ENCODE assay signal across 8 cellular contexts in the genomic region with DNA sequence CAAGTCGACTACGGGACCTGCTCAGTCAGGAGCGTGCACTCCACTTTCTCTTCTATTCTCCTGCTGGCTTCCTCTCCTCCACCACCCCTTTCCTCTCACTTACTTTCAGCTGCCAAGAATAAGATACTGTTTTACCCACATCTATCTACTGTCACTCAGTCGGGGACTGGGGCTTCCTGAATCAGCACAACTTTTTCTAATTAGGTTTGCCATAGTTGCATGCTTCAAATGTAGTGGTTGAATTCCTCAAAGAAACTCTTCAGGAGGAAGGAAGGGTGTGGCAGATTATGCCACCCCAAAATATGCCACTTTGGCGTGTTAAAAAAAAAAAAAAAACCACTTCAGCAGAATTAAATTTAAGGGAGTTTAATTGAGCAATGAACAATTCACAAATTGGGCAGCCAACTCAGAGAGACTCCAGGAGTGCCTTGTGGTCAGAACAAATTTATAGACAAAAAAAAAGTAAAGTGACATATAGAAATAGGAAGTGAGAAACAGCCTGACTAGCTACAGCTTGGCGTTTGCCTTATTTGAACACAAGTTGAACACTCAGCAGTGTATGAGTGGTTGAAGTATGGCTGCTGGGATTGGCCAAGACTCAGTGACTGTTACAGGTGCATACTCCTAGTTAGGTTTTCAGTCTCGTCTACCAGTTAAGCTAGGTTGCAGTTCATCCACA. TPM values are rescaled to one million over a fixed set of nuclear protein-coding genes. Genes with fewer than 3 reads are reported as not detected.
DNase-seq lines count a peak whose midpoint lies in the region; ATAC-seq and TF ChIP-seq lines count a peak whose summit lies in the region.

No MANE protein-coding gene starts in this region.

- WGBS in SK-N-SH (ENCODE audit: low lambda C conversion rate) = 65% methylated on average over 7 of the region's 7 CpGs
- no CpG with 5 or more reads among the region's 7 CpGs for WGBS in mesendoderm (ENCODE audit: extremely low coverage, insufficient coverage, low lambda C conversion rate)

- no peak overlapping the region for H3K23ac ChIP-seq in mesendoderm (ENCODE audit: low read length)

- no peaks in the 10 kb centered on the region for H3F3A ChIP-seq in SK-N-SH (replicated peaks; ENCODE audit: insufficient read depth)

- no peak overlapping the region for H2AK5ac ChIP-seq in mesendoderm (ENCODE audit: low read length)

- H3K4me2 ChIP-seq in SK-N-SH (no peak overlapping the region), mesendoderm (ENCODE audit: low read length) (no peak overlapping the region)

- no peak overlapping the region for H3K4ac ChIP-seq in mesendoderm (ENCODE audit: low read depth, low read length)

- POLR2A ChIA-PET in SK-N-SH (lab: Yijun Ruan, JAX) (interaction anchor here (0.6 to 0.8 kb wide), 2 partner anchors 9 to 10 kb away, joined by 3 read pairs; no protein-coding TSS in a partner anchor), HEK293T (lab: Yijun Ruan, JAX) (no interaction called here)

- H3K4me3 ChIP-seq in SK-N-SH (ENCODE audit: low read depth in 2 of 2, low read length in 1 of 2) (no peak overlapping the region), mesendoderm (ENCODE audit: low read length) (no peak overlapping the region)

- H4K20me1 ChIP-seq in SK-N-SH (ENCODE audit: insufficient read depth) = no peaks in the 10 kb centered on the region

- H3K27me3 ChIP-seq in SK-N-SH (ENCODE audit: insufficient read depth) (no peaks in the 10 kb centered on the region), mesendoderm (ENCODE audit: insufficient read depth, low read length, poor library complexity) (no peaks in the 10 kb centered on the region)

- DNase-seq in activated T-cell treated with anti-CD3 and anti-CD28 coated beads, Interleukin-2, amount 50 U/mL, for 4 hours = no peak
- DNase-seq in activated T-cell treated with anti-CD3 and anti-CD28 coated beads, Interleukin-2, amount 50 U/mL, for 48 hours = no peak
- DNase-seq in SK-N-SH (no peak), DMS79 treated with DMSO at 0.1 percent for 48 hours (lab: John Stamatoyannopoulos, UW) (no peak), mesendoderm (no peak), HEK293T (ENCODE audit: extremely low spot score) (no peak)

- peak overlapping the region; percentile 4; the same call in 1 of the 2 replicates for H2AFZ ChIP-seq in SK-N-SH (ENCODE audit: low read depth)

- no peaks in the 10 kb centered on the region for H3K79me1 ChIP-seq in mesendoderm (ENCODE audit: low read length)

- H3K9ac ChIP-seq in SK-N-SH = no peak overlapping the region
- no peak overlapping the region for H3K9ac ChIP-seq in mesendoderm (ENCODE audit: low read length)

- CTCF ChIA-PET in SK-N-SH (lab: Yijun Ruan, JAX) = interaction anchor here (1.1 to 6.5 kb wide), 4 partner anchors 15 to 497 kb away, joined by 5 to 35 read pairs (median 7); no protein-coding TSS in a partner anchor
- CTCF ChIA-PET in HEK293T (lab: Yijun Ruan, JAX) = interaction anchor here (1.2 kb wide), 1 partner anchor 496 kb away, joined by 6 read pairs; no protein-coding TSS in a partner anchor

- H3K27ac ChIP-seq in SK-N-SH (ENCODE audit: low read depth in 2 of 2, low read length in 1 of 2) = peak overlapping the region in 1 of 2 experiments; percentile 57; a peak in 1 of 4 replicates
- H3K27ac ChIP-seq in mesendoderm (ENCODE audit: low read depth, low read length) = no peak overlapping the region

- TF ChIP-seq RAD21 in SK-N-SH (IDR thresholded peaks at IDR 0.05; ENCODE audit: low read length) = no peak

- H3K27ac Mint-ChIP-seq in stimulated activated memory B cell treated with anti-CD40 and anti-IgM and Interleukin-4, amounts not matched to agents 10 μg/mL and 1 μg/mL and 100 μg/mL, for 72 hours = peak overlapping the region; percentile 88

- H3K79me2 ChIP-seq in SK-N-SH (ENCODE audit: insufficient read depth) (no peaks in the 10 kb centered on the region), mesendoderm (ENCODE audit: control insufficient read depth, insufficient read depth, low read length) (no peaks in the 10 kb centered on the region)

- peak; percentile 44 to 50 for ATAC-seq in activated T-cell treated with anti-CD3 and anti-CD28 coated beads, Interleukin-2, amount 50 U/mL, for 4 hours
- peak; percentile 68 for ATAC-seq in HG03045 (IDR thresholded peaks at IDR 0.05; ENCODE audit: unreplicated experiment)
- ATAC-seq in stimulated activated memory B cell treated with anti-CD40 and anti-IgM and Interleukin-4, amounts not matched to agents 10 μg/mL and 1 μg/mL and 100 μg/mL, for 72 hours = peak; percentile 87

- TF ChIP-seq EP300 in SK-N-SH (IDR thresholded peaks at IDR 0.05; ENCODE audit: borderline replicate concordance in 1 of 2, low read depth in 1 of 2, low read length in 1 of 2) = no peak

- peaks cover 11% of the 10 kb centered on the region for H3K27me3 Mint-ChIP-seq in activated T-cell treated with anti-CD3 and anti-CD28 coated beads, Interleukin-2, amount 50 U/mL, for 4 hours (ENCODE audit: low read depth)
- H3K27me3 Mint-ChIP-seq in stimulated activated memory B cell treated with anti-CD40 and anti-IgM and Interleukin-4, amounts not matched to agents 10 μg/mL and 1 μg/mL and 100 μg/mL, for 72 hours = no peaks in the 10 kb centered on the region

- H2BK5ac ChIP-seq in mesendoderm (ENCODE audit: low read length) = no peak overlapping the region

- peaks cover 45% of the 10 kb centered on the region for H3K4me1 Mint-ChIP-seq in activated T-cell treated with anti-CD3 and anti-CD28 coated beads, Interleukin-2, amount 50 U/mL, for 4 hours (ENCODE audit: low read depth)
- H3K4me1 Mint-ChIP-seq in stimulated activated memory B cell treated with anti-CD40 and anti-IgM and Interleukin-4, amounts not matched to agents 10 μg/mL and 1 μg/mL and 100 μg/mL, for 72 hours = peaks cover 56% of the 10 kb centered on the region

- H3K36me3 ChIP-seq in SK-N-SH (replicated peaks in 1 of 2; ENCODE audit: control insufficient read depth in 1 of 2, insufficient read depth in 2 of 2, low read length in 1 of 2) (no peaks in the 10 kb centered on the region), mesendoderm (ENCODE audit: control insufficient read depth, insufficient read depth, low read length) (no peaks in the 10 kb centered on the region)

- H2BK15ac ChIP-seq in mesendoderm (replicated peaks; ENCODE audit: low read depth) = no peak overlapping the region

- no peaks in the 10 kb centered on the region for H3K9me3 Mint-ChIP-seq in activated T-cell treated with anti-CD3 and anti-CD28 coated beads, Interleukin-2, amount 50 U/mL, for 4 hours
- no peaks in the 10 kb centered on the region for H3K9me3 Mint-ChIP-seq in stimulated activated memory B cell treated with anti-CD40 and anti-IgM and Interleukin-4, amounts not matched to agents 10 μg/mL and 1 μg/mL and 100 μg/mL, for 72 hours

- H3K9me3 ChIP-seq in SK-N-SH = no peaks in the 10 kb centered on the region

- no peak overlapping the region for H2BK120ac ChIP-seq in mesendoderm (ENCODE audit: low read depth, low read length)

- H4K8ac ChIP-seq in mesendoderm (ENCODE audit: low read depth, low read length) = no peak overlapping the region

- TF ChIP-seq CTCF in SK-N-SH (IDR thresholded peaks at IDR 0.05) = no peak

- H3K4me3 Mint-ChIP-seq in activated T-cell treated with anti-CD3 and anti-CD28 coated beads, Interleukin-2, amount 50 U/mL, for 4 hours = peak overlapping the region; percentile 7
- H3K4me3 Mint-ChIP-seq in stimulated activated memory B cell treated with anti-CD40 and anti-IgM and Interleukin-4, amounts not matched to agents 10 μg/mL and 1 μg/mL and 100 μg/mL, for 72 hours = peak overlapping the region; percentile 47

- peaks cover 6 to 12% of the 10 kb centered on the region in 2 experiments; a peak in 3 of 4 replicates for H3K4me1 ChIP-seq in SK-N-SH (ENCODE audit: control insufficient read depth in 1 of 2, insufficient read depth in 2 of 2, low read depth in 1 of 2, low read length in 1 of 2)
- H3K4me1 ChIP-seq in mesendoderm (ENCODE audit: control insufficient read depth, low read depth, low read length) = no peaks in the 10 kb centered on the region

- H4K5ac ChIP-seq in mesendoderm (ENCODE audit: low read length) = no peak overlapping the region

- no peak overlapping the region for H3K56ac ChIP-seq in mesendoderm (ENCODE audit: low read length)

- H3K36me3 Mint-ChIP-seq in activated T-cell treated with anti-CD3 and anti-CD28 coated beads, Interleukin-2, amount 50 U/mL, for 4 hours (ENCODE audit: insufficient read depth) = no peaks in the 10 kb centered on the region
- no peaks in the 10 kb centered on the region for H3K36me3 Mint-ChIP-seq in stimulated activated memory B cell treated with anti-CD40 and anti-IgM and Interleukin-4, amounts not matched to agents 10 μg/mL and 1 μg/mL and 100 μg/mL, for 72 hours

- no peak overlapping the region for H3K18ac ChIP-seq in mesendoderm (ENCODE audit: low read length)

- no peaks in the 10 kb centered on the region for H3K9me2 ChIP-seq in SK-N-SH

TF ChIP-seq in SK-N-SH, 30 proteins besides CTCF, POLR2A, EP300 and RAD21 (continues in another document):
- no peak for TF ChIP-seq SMC3 (IDR thresholded peaks at IDR 0.05; ENCODE audit: low read depth, low read length)
- TF ChIP-seq, protein P1, sequence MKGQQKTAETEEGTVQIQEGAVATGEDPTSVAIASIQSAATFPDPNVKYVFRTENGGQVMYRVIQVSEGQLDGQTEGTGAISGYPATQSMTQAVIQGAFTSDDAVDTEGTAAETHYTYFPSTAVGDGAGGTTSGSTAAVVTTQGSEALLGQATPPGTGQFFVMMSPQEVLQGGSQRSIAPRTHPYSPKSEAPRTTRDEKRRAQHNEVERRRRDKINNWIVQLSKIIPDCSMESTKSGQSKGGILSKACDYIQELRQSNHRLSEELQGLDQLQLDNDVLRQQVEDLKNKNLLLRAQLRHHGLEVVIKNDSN (IDR thresholded peaks at IDR 0.05; ENCODE audit: borderline replicate concordance, low read depth) = no peak

TF ChIP-seq in HEK293T, 16 proteins besides CTCF, POLR2A, EP300 and RAD21 (continues in another document):
- no peak for TF ChIP-seq SP1 (IDR thresholded peaks at IDR 0.05)
- no peak for TF ChIP-seq TARDBP (IDR thresholded peaks at IDR 0.05)
- no peak for TF ChIP-seq FOXK2 (IDR thresholded peaks at IDR 0.05)
- no peak for TF ChIP-seq LEF1 (IDR thresholded peaks at IDR 0.05; ENCODE audit: borderline replicate concordance)
- TF ChIP-seq ELF4 (IDR thresholded peaks at IDR 0.05) = no peak
- no peak for TF ChIP-seq NFRKB (IDR thresholded peaks at IDR 0.05)
- TF ChIP-seq FOXA1 (IDR thresholded peaks at IDR 0.05) = no peak
- TF ChIP-seq BHLHE40 (IDR thresholded peaks at IDR 0.05; ENCODE audit: borderline replicate concordance) = no peak
- no peak for TF ChIP-seq SUZ12 (IDR thresholded peaks at IDR 0.05)

RNA-seq across cellular contexts. Expression of a gene that starts 32.5 kb away (rescaled TPM):
- total RNA-seq in activated T-cell treated with anti-CD3 and anti-CD28 coated beads, Interleukin-2, amount 50 U/mL, for 4 hours = 1 to 10 TPM; 3.4 to 4.3 (median 3.8) TPM
- polyA plus RNA-seq in SK-N-SH (2012; rRNA removed) = 7.3 and 15.3 TPM in 2 replicates
- polyA plus RNA-seq in SK-N-SH (2012; cell fraction: cytosol; rRNA removed) = 13.7 and 24.4 TPM in 2 replicates
- polyA plus RNA-seq in SK-N-SH (2012; cell fraction: nucleus; rRNA removed) = 7.1 and 18.5 TPM in 2 replicates
- 2.5 TPM for polyA plus RNA-seq in mesendoderm (2013, experiment 1 of 2)
- polyA plus RNA-seq in mesendoderm (2013, experiment 2 of 2) = 2.7 TPM
